In genomic region chr22:49975543-49976389, GRCh38 we compare ENCODE assay signal across 10 cellular contexts. TPM values are rescaled to one million over a fixed set of nuclear protein-coding genes. Genes with fewer than 3 reads are reported as not detected.
DNase-seq lines count a peak whose midpoint lies in the region; FAIRE-seq and TF ChIP-seq lines count a peak whose summit lies in the region.
"Had no signal": no experiment of that assay in that cellular context is flagged by ENCODE, and none has a peak within 500 bp of the region (broad histone marks: within the 10 kb centered on the region; RNA-seq: fewer than 3 reads in every experiment).

No MANE protein-coding gene starts in this region.

- no peak overlapping the region for H3K27ac ChIP-seq in CD8-positive, alpha-beta memory T cell (ENCODE audit: low read depth, low read length)

- no peaks in the 10 kb centered on the region for H3K27me3 ChIP-seq in CD8-positive, alpha-beta memory T cell (ENCODE audit: insufficient read depth, low read length, poor library complexity, severe bottlenecking)

- peak overlapping the region in 4 of 7 donors; percentile 1 to 48 (median 27) for H3K4me3 Mint-ChIP-seq in CD8-positive, alpha-beta memory T cell
- H3K4me3 Mint-ChIP-seq in chondrocyte (ENCODE audit: unreplicated experiment), result no peak overlapping the region

- peaks cover 19% of the 10 kb centered on the region for H3K4me1 ChIP-seq in CD8-positive, alpha-beta memory T cell (ENCODE audit: insufficient read depth, low read length)

- TF ChIP-seq CTCF in chondrocyte (IDR thresholded peaks at IDR 0.05), result no peak

- intact Hi-C loops in posterior cingulate gyrus (cut with DNase I), result no loop called here

- in situ Hi-C loops in ACHN (cut with HindIII; ENCODE audit: low pct_ligation_motif_present, low pct_unique_long_range_greater_than_20kb, low sequenced_read_pairs), result no loop called here
- in situ Hi-C loops in KBM-7 (cut with MboI; ENCODE audit: low pct_unique_long_range_greater_than_20kb, low sequenced_read_pairs), result no loop called here

- H3K27ac Mint-ChIP-seq in CD8-positive, alpha-beta memory T cell, result peak overlapping the region in 7 of 8 donors; percentile 57 to 93 (median 81)
- no peak overlapping the region for H3K27ac Mint-ChIP-seq in chondrocyte (ENCODE audit: unreplicated experiment)

- peaks cover 18 to 22% (median 22%) of the 10 kb centered on the region in 3 donors for H3K4me1 Mint-ChIP-seq in CD8-positive, alpha-beta memory T cell
- peaks cover 7% of the 10 kb centered on the region for H3K4me1 Mint-ChIP-seq in chondrocyte (ENCODE audit: low read depth)

- H3K9me3 ChIP-seq in CD8-positive, alpha-beta memory T cell (ENCODE audit: low read length), result peaks cover 5% of the 10 kb centered on the region

- DNase-seq in CD8-positive, alpha-beta memory T cell, result peak in 1 of 5 donors; percentile 51
- DNase-seq in SK-N-DZ (ENCODE audit: low spot score), result peak; percentile 26
- peak; percentile 59 for DNase-seq in chondrocyte (ENCODE audit: low spot score)
- DNase-seq in posterior cingulate gyrus, result peak in 6 of 10 donors; percentile 6 to 75 (median 40)
- no peak for DNase-seq in ACHN
- DNase-seq in urothelium cell line (ENCODE audit: low spot score), result no peak
- DNase-seq in amygdala (lab: John Stamatoyannopoulos, UW), result no peak
- DNase-seq in KBM-7, result no peak

- H3K9me3 Mint-ChIP-seq in CD8-positive, alpha-beta memory T cell, result peaks cover 6 to 8% (median 8%) of the 10 kb centered on the region in 5 donors
- peaks cover 8% of the 10 kb centered on the region for H3K9me3 Mint-ChIP-seq in chondrocyte (ENCODE audit: low read depth)

- POLR2A ChIA-PET in CD8-positive, alpha-beta memory T cell (lab: Charles Lee), result no interaction called here

- CTCF ChIA-PET in CD8-positive, alpha-beta memory T cell (lab: Charles Lee), result interaction anchor here (1.7 kb wide), 1 partner anchor 17 kb away, joined by 5 read pairs; no protein-coding TSS in a partner anchor

- H3K4me3 ChIP-seq in CD8-positive, alpha-beta memory T cell (ENCODE audit: low read length), result no peak overlapping the region

- peaks cover 2 to 7% of the 10 kb centered on the region in 2 donors for H3K27me3 Mint-ChIP-seq in CD8-positive, alpha-beta memory T cell
- no peaks in the 10 kb centered on the region for H3K27me3 Mint-ChIP-seq in chondrocyte (ENCODE audit: low read depth)

- peaks cover 2 to 9% (median 4%) of the 10 kb centered on the region in 3 donors for H3K36me3 Mint-ChIP-seq in CD8-positive, alpha-beta memory T cell
- peaks cover 7% of the 10 kb centered on the region for H3K36me3 Mint-ChIP-seq in chondrocyte (ENCODE audit: low read depth)

- H3K36me3 ChIP-seq in CD8-positive, alpha-beta memory T cell (ENCODE audit: insufficient read depth, low read length), result no peaks in the 10 kb centered on the region

- FAIRE-seq in urothelium cell line (lab: Jason Lieb, UNC), result no peak

RNA-seq across cellular contexts. Expression of gene PIM3, which starts 15.2 kb away (rescaled TPM):
- 100 to 1,000 TPM; 202 to 227 TPM for total RNA-seq in CD8-positive, alpha-beta memory T cell
- polyA plus RNA-seq in CD8-positive, alpha-beta memory T cell, result 39.3 TPM
- polyA plus RNA-seq in SK-N-DZ (2014; cell fraction: cytosol; rRNA removed), result 74.5 and 74.6 TPM in 2 replicates
- 113 and 127 TPM in 2 replicates for polyA plus RNA-seq in SK-N-DZ (2014; cell fraction: nucleus; rRNA removed)
- total RNA-seq in chondrocyte, result 12.0 to 18.2 TPM (median 16.8 TPM) in 3 replicates

RNA-seq across cellular contexts. Expression of gene IL17REL, which starts 36.8 kb away (rescaled TPM):
- under 1 TPM; 0.20 to 0.29 TPM for total RNA-seq in CD8-positive, alpha-beta memory T cell
- not detected for polyA plus RNA-seq in CD8-positive, alpha-beta memory T cell
- not detected in 2 replicates for polyA plus RNA-seq in SK-N-DZ (2014; cell fraction: cytosol; rRNA removed)
- not detected in 2 replicates for polyA plus RNA-seq in SK-N-DZ (2014; cell fraction: nucleus; rRNA removed)
- total RNA-seq in chondrocyte, result 0.17 to 0.23 TPM in 2 of 3 replicates, not detected in the other
- total RNA-seq: NCI-H460 had no signal
- polyA plus RNA-seq: fibroblast of lung had no signal

RNA-seq across cellular contexts. Expression of gene CRELD2, which starts 57.3 kb away (rescaled TPM):
- 10 to 100 TPM; 49.4 to 50.7 TPM for total RNA-seq in CD8-positive, alpha-beta memory T cell
- polyA plus RNA-seq in CD8-positive, alpha-beta memory T cell, result 53.2 TPM
- 31.3 and 34.1 TPM in 2 replicates for polyA plus RNA-seq in SK-N-DZ (2014; cell fraction: cytosol; rRNA removed)
- 58.9 and 62.2 TPM in 2 replicates for polyA plus RNA-seq in SK-N-DZ (2014; cell fraction: nucleus; rRNA removed)
- total RNA-seq in chondrocyte, result 44.3 to 117 TPM (median 49.9 TPM) in 3 replicates

RNA-seq across cellular contexts. Expression of gene ALG12, which starts 57.5 kb away (rescaled TPM):
- 10 to 100 TPM; 21.0 TPM for total RNA-seq in CD8-positive, alpha-beta memory T cell
- 21.8 TPM for polyA plus RNA-seq in CD8-positive, alpha-beta memory T cell
- 22.9 and 24.2 TPM in 2 replicates for polyA plus RNA-seq in SK-N-DZ (2014; cell fraction: cytosol; rRNA removed)
- 33.4 and 35.5 TPM in 2 replicates for polyA plus RNA-seq in SK-N-DZ (2014; cell fraction: nucleus; rRNA removed)
- 18.7 to 27.3 TPM (median 20.6 TPM) in 3 replicates for total RNA-seq in chondrocyte

Comparison
In these comparisons a context has a peak if more than half of its experiments do, and no peak if none do; other contexts are left out.
1. DNase-seq: peak in SK-N-DZ (single experiment), chondrocyte (single experiment) and posterior cingulate gyrus (6 of 10); none in ACHN (single experiment), urothelium cell line (single experiment), amygdala (0 of 56) and KBM-7 (single experiment).
2. RNA of gene PIM3, which starts 15.2 kb away (total RNA-seq): 202 to 227 TPM in CD8-positive, alpha-beta memory T cell; 12.0 to 18.2 TPM in chondrocyte; every median in the first group is over 10 times any median in the second.